In genomic region chr9:91033802-91034201, GRCh38 we compare ENCODE assay signal across 9 cellular contexts.
DNase-seq lines count a peak whose midpoint lies in the region; ATAC-seq and TF ChIP-seq lines count a peak whose summit lies in the region.
"Had no signal": no experiment of that assay in that cellular context is flagged by ENCODE, and none has a peak within 500 bp of the region (broad histone marks: within the 10 kb centered on the region; RNA-seq: fewer than 3 reads in every experiment).

No MANE protein-coding gene starts in this region.

- H3K9me3 Mint-ChIP-seq in chondrocyte (ENCODE audit: low read depth), result no peaks in the 10 kb centered on the region

- DNase-seq in DMS 273 (lab: John Stamatoyannopoulos, UW; ENCODE audit: unreplicated experiment) (peak; percentile 30), DMS 273 treated with DMSO at 0.1 percent for 48 hours (lab: John Stamatoyannopoulos, UW) (no peak), chondrocyte (ENCODE audit: low spot score) (peak; percentile 54), spleen (peak; percentile 86), NCI-H1048 (lab: John Stamatoyannopoulos, UW) (no peak)
- DNase-seq in activated CD4-positive, CD25-positive, alpha-beta regulatory T cell treated with anti-CD3 and anti-CD28 coated beads, Interleukin-2, amount 50 U/mL, for 16 hours (ENCODE audit: low read depth, low spot score), result peak; percentile 24

- WGBS in spleen, 5 donors, result 75 to 92% (median 84%) methylated on average over 3 of the region's 3 CpGs
- WGBS in gastroesophageal sphincter (ENCODE audit: low coverage in 1 of 2), 2 donors, result 83% methylated on average over 1 of the region's 3 CpGs; no CpG with 5 or more reads in 1 of the 2 donors

- H3K4me3 Mint-ChIP-seq in chondrocyte (ENCODE audit: unreplicated experiment), result no peak overlapping the region

- H3K36me3 Mint-ChIP-seq in chondrocyte (ENCODE audit: low read depth), result no peaks in the 10 kb centered on the region

- H3K27ac ChIP-seq in spleen (peak overlapping the region in 2 of 8 donors; percentile 40 to 68), gastroesophageal sphincter (no peak overlapping the region)
- H3K27ac ChIP-seq: thyroid gland had no signal

- TF ChIP-seq EP300 in gastroesophageal sphincter (IDR thresholded peaks at IDR 0.05), result no peak

- no peak overlapping the region for H3K27ac Mint-ChIP-seq in chondrocyte (ENCODE audit: unreplicated experiment)

- H3K27me3 Mint-ChIP-seq in chondrocyte (ENCODE audit: low read depth), result no peaks in the 10 kb centered on the region

- ATAC-seq in GM21619 (IDR thresholded peaks at IDR 0.05; ENCODE audit: unreplicated experiment), result no peak
- ATAC-seq in gastroesophageal sphincter, result no peak

- TF ChIP-seq CTCF in chondrocyte (IDR thresholded peaks at IDR 0.05) (peak; percentile 70), spleen (IDR thresholded peaks at IDR 0.05 in 8 of 11, conservative IDR thresholded peaks at IDR 0.05 in 3 of 11) (peak in 9 of 11 experiments; percentile 14 to 69 (median 55)), gastroesophageal sphincter (IDR thresholded peaks at IDR 0.05) (peak in 2 of 4 experiments; percentile 16 to 37)

- no peaks in the 10 kb centered on the region for H3K9me3 ChIP-seq in spleen
- H3K9me3 ChIP-seq in gastroesophageal sphincter, result no peaks in the 10 kb centered on the region
- H3K9me3 ChIP-seq: thyroid gland had no signal

- peaks cover 0 to 28% (median 0%) of the 10 kb centered on the region in 7 donors for H3K27me3 ChIP-seq in spleen (replicated peaks in 1 of 7)
- peaks cover 7% of the 10 kb centered on the region for H3K27me3 ChIP-seq in gastroesophageal sphincter
- H3K27me3 ChIP-seq: thyroid gland had no signal

- no peak for TF ChIP-seq POLR2A in spleen (IDR thresholded peaks at IDR 0.05)
- no peak for TF ChIP-seq POLR2A in gastroesophageal sphincter (IDR thresholded peaks at IDR 0.05)

- H3K36me3 ChIP-seq in spleen, result no peaks in the 10 kb centered on the region
- H3K36me3 ChIP-seq in gastroesophageal sphincter, result no peaks in the 10 kb centered on the region
- H3K36me3 ChIP-seq: thyroid gland had no signal

- H3K4me3 ChIP-seq in spleen (no peak overlapping the region), gastroesophageal sphincter (no peak overlapping the region)
- H3K4me3 ChIP-seq: thyroid gland had no signal

- peaks cover 12 to 28% (median 20%) of the 10 kb centered on the region in 6 donors for H3K4me1 ChIP-seq in spleen
- peaks cover 8 to 22% (median 15%) of the 10 kb centered on the region in 3 donors for H3K4me1 ChIP-seq in gastroesophageal sphincter

- peaks cover 18% of the 10 kb centered on the region for H3K4me1 Mint-ChIP-seq in chondrocyte (ENCODE audit: low read depth)

- intact Hi-C loops in spleen (cut with DNase I; ENCODE audit: low total_unique reads), result loop anchor here (5.0 kb wide), 1 partner anchor 393 kb away; no protein-coding TSS in a partner anchor

Comparison
In these comparisons a context has a peak if more than half of its experiments do, and no peak if none do; other contexts are left out.
1. DNase-seq: peak in DMS 273 (single experiment), activated CD4-positive, CD25-positive, alpha-beta regulatory T cell treated with anti-CD3 and anti-CD28 coated beads, Interleukin-2, amount 50 U/mL, for 16 hours (single experiment), chondrocyte (single experiment) and spleen (single experiment); none in DMS 273 treated with DMSO at 0.1 percent for 48 hours (single experiment) and NCI-H1048 (single experiment).